15 cellular contexts compared by ENCODE assay signal in genomic region chr18:70578480-70578879, GRCh38.
DNase-seq lines count a peak whose midpoint lies in the region; TF ChIP-seq lines count a peak whose summit lies in the region.
"Had no signal": no experiment of that assay in that cellular context is flagged by ENCODE, and none has a peak within 500 bp of the region (broad histone marks: within the 10 kb centered on the region; RNA-seq: fewer than 3 reads in every experiment).

No MANE protein-coding gene starts in this region.

- H2BK20ac ChIP-seq in H9 (ENCODE audit: low read depth, low read length, poor library complexity, severe bottlenecking), result no peak overlapping the region

- H3K18ac ChIP-seq in H9 (ENCODE audit: insufficient read length, low read depth, low read length), result no peak overlapping the region

- H3K27ac Mint-ChIP-seq in H9, result no peak overlapping the region
- H3K27ac Mint-ChIP-seq: activated CD4-positive, alpha-beta memory T cell treated with anti-CD3 and anti-CD28 coated beads, Interleukin-2, amount 10 ng/mL, durations not matched to agents 7 days and 5 days had no signal

- H3K79me1 ChIP-seq in H9 (ENCODE audit: insufficient read depth, low read depth, low read length, poor library complexity, severe bottlenecking), result no peaks in the 10 kb centered on the region

- no peak overlapping the region for H4K91ac ChIP-seq in H9 (ENCODE audit: insufficient read length, low read depth, low read length)

- peaks cover 3 to 5% of the 10 kb centered on the region in 2 experiments; a peak in 3 of 5 replicates for H3K9me3 Mint-ChIP-seq in H9

- no peaks in the 10 kb centered on the region for H3K79me2 ChIP-seq in H9 (ENCODE audit: insufficient read depth, low read length)

- no peak overlapping the region for H3K27ac ChIP-seq in H9 (ENCODE audit: insufficient read length, low read depth, low read length)
- H3K27ac ChIP-seq: spleen had no signal

- no peak overlapping the region for H2BK5ac ChIP-seq in H9 (ENCODE audit: insufficient read length, low read length)

- no peaks in the 10 kb centered on the region for H3K23me2 ChIP-seq in H9 (ENCODE audit: insufficient read length, low read depth, low read length, poor library complexity, severe bottlenecking)

- no peak overlapping the region for H2BK12ac ChIP-seq in H9 (ENCODE audit: insufficient read length, low read depth, low read length)

- DNase-seq in DMS53 (lab: John Stamatoyannopoulos, UW) (peak; percentile 45), DMS53 treated with DMSO at 0.1 percent for 48 hours (lab: John Stamatoyannopoulos, UW; ENCODE audit: unreplicated experiment) (no peak), H9 (peak; percentile 80), SK-MEL-5 (ENCODE audit: low read depth, low spot score) (peak; percentile 50), islet precursor cell (peak; percentile 70), GM19240 (ENCODE audit: insufficient read length, low spot score) (no peak), HT-29 (ENCODE audit: low spot score) (no peak)
- no peak for DNase-seq in stimulated activated CD4-positive, alpha-beta T cell treated with anti-CD3 and anti-CD28 coated beads, Interleukin-1b, Interleukin-23, amount 100 ng/mL, for 48 hours
- DNase-seq: activated CD4-positive, alpha-beta memory T cell treated with anti-CD3 and anti-CD28 coated beads, Interleukin-2, amount 10 ng/mL, durations not matched to agents 7 days and 5 days; activated gamma-delta T cell treated with Interleukin-2 at 50 U/mL for 16 hours; CD8-positive, alpha-beta memory T cell; effector CD4-positive, alpha-beta T cell; mammary epithelial cell; NCI-H524 treated with DMSO at 0.1 percent for 48 hours; spleen had no signal

- no peak overlapping the region for H4K5ac ChIP-seq in H9 (ENCODE audit: insufficient read length, low read depth, low read length)

- WGBS in H9 (ENCODE audit: extremely low coverage, insufficient read length, low lambda C conversion rate), result no CpG with 5 or more reads among the region's 6 CpGs

- no peak overlapping the region for H4K8ac ChIP-seq in H9 (replicated peaks; ENCODE audit: insufficient read length, low read depth, low read length)

- H3K27me3 ChIP-seq in H9 (ENCODE audit: insufficient read depth, low read length), result no peaks in the 10 kb centered on the region
- H3K27me3 ChIP-seq: spleen had no signal

- no peaks in the 10 kb centered on the region; a peak in 2 of 7 replicates for H3K36me3 Mint-ChIP-seq in H9 (ENCODE audit: insufficient read depth in 1 of 3, low read depth in 3 of 3)
- H3K36me3 Mint-ChIP-seq: CD8-positive, alpha-beta memory T cell had no signal

- no peak overlapping the region for H3K9ac ChIP-seq in H9 (ENCODE audit: extremely low read depth, insufficient read length, low read length)

- no peak overlapping the region for H3K4ac ChIP-seq in H9 (ENCODE audit: low read depth, low read length)

- H3K9me3 ChIP-seq in H9 (ENCODE audit: control insufficient read depth, low read depth, low read length), result no peaks in the 10 kb centered on the region

- H3K4me3 Mint-ChIP-seq in H9, result no peak overlapping the region
- H3K4me3 Mint-ChIP-seq: activated CD4-positive, alpha-beta memory T cell treated with anti-CD3 and anti-CD28 coated beads, Interleukin-2, amount 10 ng/mL, durations not matched to agents 7 days and 5 days; CD8-positive, alpha-beta memory T cell had no signal

- no peak overlapping the region for H3K14ac ChIP-seq in H9 (ENCODE audit: insufficient read depth, low read length)

- H4K20me1 ChIP-seq in H9 (ENCODE audit: control insufficient read depth, insufficient read depth, insufficient read length), result no peaks in the 10 kb centered on the region

- H2BK15ac ChIP-seq in H9 (ENCODE audit: low read depth, low read length), result no peak overlapping the region

- no peak overlapping the region for H3K4me2 ChIP-seq in H9 (ENCODE audit: insufficient read depth, insufficient read length, low read length)

- no peak overlapping the region for H2AK5ac ChIP-seq in H9 (ENCODE audit: insufficient read length, low read length)

- TF ChIP-seq CTCF in H9 (conservative IDR thresholded peaks at IDR 0.05), result peak; percentile 88

- no peaks in the 10 kb centered on the region for H3K4me1 Mint-ChIP-seq in H9
- H3K4me1 Mint-ChIP-seq: activated CD4-positive, alpha-beta memory T cell treated with anti-CD3 and anti-CD28 coated beads, Interleukin-2, amount 10 ng/mL, durations not matched to agents 7 days and 5 days; CD8-positive, alpha-beta memory T cell had no signal

- no peak overlapping the region for H3K56ac ChIP-seq in H9 (ENCODE audit: insufficient read length, low read depth, low read length)

- H3K27me3 Mint-ChIP-seq in H9 (ENCODE audit: low read depth), result no peaks in the 10 kb centered on the region
- H3K27me3 Mint-ChIP-seq: activated CD4-positive, alpha-beta memory T cell treated with anti-CD3 and anti-CD28 coated beads, Interleukin-2, amount 10 ng/mL, durations not matched to agents 7 days and 5 days; CD8-positive, alpha-beta memory T cell had no signal

- no peak overlapping the region for H2AFZ ChIP-seq in H9 (ENCODE audit: low read length)

- in situ Hi-C loops in SK-MEL-5 (cut with HindIII; ENCODE audit: low pct_unique_long_range_greater_than_20kb, low sequenced_read_pairs), result no loop called here

- no peak overlapping the region for H3T11ph ChIP-seq in H9 (ENCODE audit: low read length)

- no peak overlapping the region for H3K23ac ChIP-seq in H9 (ENCODE audit: insufficient read length, low read depth, low read length)

- no peak overlapping the region for H2BK120ac ChIP-seq in H9 (ENCODE audit: low read depth, low read length, poor library complexity, severe bottlenecking)

- H3K4me1 ChIP-seq in H9 (ENCODE audit: insufficient read depth, low read length), result no peaks in the 10 kb centered on the region
- H3K4me1 ChIP-seq: spleen had no signal

Comparison
In these comparisons a context has a peak if more than half of its experiments do, and no peak if none do; other contexts are left out.
1. DNase-seq: peak in DMS53 (single experiment), H9 (single experiment), SK-MEL-5 (single experiment) and islet precursor cell (single experiment); none in DMS53 treated with DMSO at 0.1 percent for 48 hours (single experiment), GM19240 (single experiment), stimulated activated CD4-positive, alpha-beta T cell treated with anti-CD3 and anti-CD28 coated beads, Interleukin-1b, Interleukin-23, amount 100 ng/mL, for 48 hours (single experiment) and HT-29 (single experiment).